ENCODE assay signal across 14 cellular contexts in genomic region chr16:11024333-11025053, GRCh38.
DNase-seq lines count a peak whose midpoint lies in the region; ATAC-seq lines count a peak whose summit lies in the region.
"Had no signal": no experiment of that assay in that cellular context is flagged by ENCODE, and none has a peak within 500 bp of the region (broad histone marks: within the 10 kb centered on the region; RNA-seq: fewer than 3 reads in every experiment).

No MANE protein-coding gene starts in this region.

- peaks cover 25% of the 10 kb centered on the region for H3K4me1 Mint-ChIP-seq in activated T-helper 1 cell treated with anti-CD3 and anti-CD28 coated beads, Interleukin-12 subunit alpha, Interleukin-12 subunit beta, Interleukin-2, Interleukin-4 antibody, amounts not matched to agents 30 ng/mL and 10 ng/mL and 1 ng/mL, durations not matched to agents 14 hours and 24 hours and 36 hours (ENCODE audit: low read depth)

- H3K27ac Mint-ChIP-seq in activated T-helper 1 cell treated with anti-CD3 and anti-CD28 coated beads, Interleukin-12 subunit alpha, Interleukin-12 subunit beta, Interleukin-2, Interleukin-4 antibody, amounts not matched to agents 30 ng/mL and 10 ng/mL and 1 ng/mL, durations not matched to agents 14 hours and 24 hours and 36 hours: peak overlapping the region; percentile 82

- H3K36me3 Mint-ChIP-seq in activated T-helper 1 cell treated with anti-CD3 and anti-CD28 coated beads, Interleukin-12 subunit alpha, Interleukin-12 subunit beta, Interleukin-2, Interleukin-4 antibody, amounts not matched to agents 30 ng/mL and 10 ng/mL and 1 ng/mL, durations not matched to agents 14 hours and 24 hours and 36 hours (ENCODE audit: low read depth): peaks cover 70% of the 10 kb centered on the region

- intact Hi-C loops in activated T-helper 1 cell treated with anti-CD3 and anti-CD28 coated beads, Interleukin-12 subunit alpha, Interleukin-12 subunit beta, Interleukin-2, Interleukin-4 antibody, amounts not matched to agents 30 ng/mL and 10 ng/mL and 1 ng/mL, durations not matched to agents 14 hours and 24 hours and 36 hours (cut with micrococcal nuclease): loop anchor here (1.0 to 2.0 kb wide), 6 partner anchors 28 to 201 kb away; no protein-coding TSS in a partner anchor

- H3K4me3 Mint-ChIP-seq in activated T-helper 1 cell treated with anti-CD3 and anti-CD28 coated beads, Interleukin-12 subunit alpha, Interleukin-12 subunit beta, Interleukin-2, Interleukin-4 antibody, amounts not matched to agents 30 ng/mL and 10 ng/mL and 1 ng/mL, durations not matched to agents 14 hours and 24 hours and 36 hours: peak overlapping the region; percentile 19

- DNase-seq in activated CD8-positive, alpha-beta memory T cell treated with anti-CD3 and anti-CD28 coated beads, Interleukin-2, amount 50 U/mL, for 48 hours: peak; percentile 62
- no peak for DNase-seq in activated CD8-positive, alpha-beta memory T cell treated with anti-CD3 and anti-CD28 coated beads for 24 hours
- DNase-seq in activated T-helper 1 cell treated with anti-CD3 and anti-CD28 coated beads, Interleukin-12 subunit alpha, Interleukin-12 subunit beta, Interleukin-2, Interleukin-4 antibody, amounts not matched to agents 30 ng/mL and 10 ng/mL and 1 ng/mL, durations not matched to agents 14 hours and 24 hours and 36 hours (ENCODE audit: low spot score): no peak
- DNase-seq in stimulated activated CD8-positive, alpha-beta memory T cell treated with anti-CD3 and anti-CD28 coated beads, Interleukin-4, amount 100 ng/mL, for 48 hours: peak; percentile 56
- DNase-seq in SKM-1 (lab: John Stamatoyannopoulos, UW; ENCODE audit: unreplicated experiment): no peak
- DNase-seq: amygdala; DMS79; effector CD4-positive, alpha-beta T cell; left lung; NCI-H1930; SK-N-SH had no signal

- ATAC-seq in HG02884 (IDR thresholded peaks at IDR 0.05; ENCODE audit: unreplicated experiment) (peak; percentile 11), GM19467 (IDR thresholded peaks at IDR 0.05; ENCODE audit: unreplicated experiment) (no peak), GM21528 (IDR thresholded peaks at IDR 0.05; ENCODE audit: low FRiP score, unreplicated experiment) (no peak)
- ATAC-seq: left lung had no signal

- peaks cover 34% of the 10 kb centered on the region for H3K9me3 Mint-ChIP-seq in activated T-helper 1 cell treated with anti-CD3 and anti-CD28 coated beads, Interleukin-12 subunit alpha, Interleukin-12 subunit beta, Interleukin-2, Interleukin-4 antibody, amounts not matched to agents 30 ng/mL and 10 ng/mL and 1 ng/mL, durations not matched to agents 14 hours and 24 hours and 36 hours

- no peaks in the 10 kb centered on the region for H3K27me3 Mint-ChIP-seq in activated T-helper 1 cell treated with anti-CD3 and anti-CD28 coated beads, Interleukin-12 subunit alpha, Interleukin-12 subunit beta, Interleukin-2, Interleukin-4 antibody, amounts not matched to agents 30 ng/mL and 10 ng/mL and 1 ng/mL, durations not matched to agents 14 hours and 24 hours and 36 hours (ENCODE audit: insufficient read depth)

Comparison
In these comparisons a context has a peak if more than half of its experiments do, and no peak if none do; other contexts are left out.
1. DNase-seq: peak in activated CD8-positive, alpha-beta memory T cell treated with anti-CD3 and anti-CD28 coated beads, Interleukin-2, amount 50 U/mL, for 48 hours (single experiment) and stimulated activated CD8-positive, alpha-beta memory T cell treated with anti-CD3 and anti-CD28 coated beads, Interleukin-4, amount 100 ng/mL, for 48 hours (single experiment); none in activated CD8-positive, alpha-beta memory T cell treated with anti-CD3 and anti-CD28 coated beads for 24 hours (single experiment), activated T-helper 1 cell treated with anti-CD3 and anti-CD28 coated beads, Interleukin-12 subunit alpha, Interleukin-12 subunit beta, Interleukin-2, Interleukin-4 antibody, amounts not matched to agents 30 ng/mL and 10 ng/mL and 1 ng/mL, durations not matched to agents 14 hours and 24 hours and 36 hours (single experiment) and SKM-1 (single experiment).